Comparison of ENCODE assay signal across 1 cellular context in genomic region chr19:58548859-58549663, GRCh38.
TF ChIP-seq lines count a peak whose summit lies in the region.

No MANE protein-coding gene starts in this region.

TF ChIP-seq in HCT116, 20 proteins besides CTCF, POLR2A, EP300 and RAD21:
- TF ChIP-seq ATF3 (IDR thresholded peaks at IDR 0.05) (no peak), REST (IDR thresholded peaks at IDR 0.05; ENCODE audit: low read depth) (no peak), JUND (IDR thresholded peaks at IDR 0.05) (no peak), ELF1 (IDR thresholded peaks at IDR 0.05; ENCODE audit: borderline replicate concordance, low read depth) (no peak), SIN3A (IDR thresholded peaks at IDR 0.05; ENCODE audit: low read depth) (no peak), ZFX (IDR thresholded peaks at IDR 0.05) (no peak), POLR2AphosphoS5 (IDR thresholded peaks at IDR 0.05; ENCODE audit: low read depth, low read length) (no peak; the same call in 1 of the 2 replicates), EZH2 (IDR thresholded peaks at IDR 0.05) (no peak), TCF7L2 (IDR thresholded peaks at IDR 0.05; ENCODE audit: borderline replicate concordance, extremely low read depth, insufficient read depth, insufficient read length) (no peak), SRF (IDR thresholded peaks at IDR 0.05; ENCODE audit: low read depth) (no peak), SP1 (IDR thresholded peaks at IDR 0.05; ENCODE audit: low read depth) (no peak), YY1 (IDR thresholded peaks at IDR 0.05; ENCODE audit: extremely low read depth, insufficient replicate concordance, low read depth, low read length) (no peak), MAX (IDR thresholded peaks at IDR 0.05) (no peak), EGR1 (IDR thresholded peaks at IDR 0.05; ENCODE audit: low read depth) (no peak), CEBPB (IDR thresholded peaks at IDR 0.05; ENCODE audit: low read depth) (no peak), EZH2phosphoT487 (IDR thresholded peaks at IDR 0.05; ENCODE audit: borderline replicate concordance) (no peak), ZBTB33 (IDR thresholded peaks at IDR 0.05; ENCODE audit: extremely low read depth, insufficient replicate concordance, low read length) (no peak), CBX3 (IDR thresholded peaks at IDR 0.05; ENCODE audit: low read depth) (no peak), FOSL1 (IDR thresholded peaks at IDR 0.05; ENCODE audit: low read depth) (no peak), ZNF274 (IDR thresholded peaks at IDR 0.05; ENCODE audit: low read depth, low read length) (no peak)
TF ChIP-seq in HCT116: peak in this region for 0.
